Comparison of ENCODE assay signal across 16 cellular contexts in genomic region chr3:40053663-40054062, GRCh38.
DNase-seq lines count a peak whose midpoint lies in the region; ATAC-seq and TF ChIP-seq lines count a peak whose summit lies in the region.
"Had no signal": no experiment of that assay in that cellular context is flagged by ENCODE, and none has a peak within 500 bp of the region (broad histone marks: within the 10 kb centered on the region; RNA-seq: fewer than 3 reads in every experiment).

No MANE protein-coding gene starts in this region.

- H3K79me2 ChIP-seq in H9 (ENCODE audit: insufficient read depth, low read length) = no peaks in the 10 kb centered on the region

- no peak overlapping the region for H3T11ph ChIP-seq in H9 (ENCODE audit: low read length)

- no peak overlapping the region for H3K4me2 ChIP-seq in H9 (ENCODE audit: insufficient read depth, insufficient read length, low read length)

- H3K18ac ChIP-seq in H9 (ENCODE audit: insufficient read length, low read depth, low read length) = no peak overlapping the region

- H2BK15ac ChIP-seq in H9 (ENCODE audit: low read depth, low read length) = no peak overlapping the region

- H3K4me1 Mint-ChIP-seq in H9 (0 out of 4 replicates have a peak, but pooled peaks cover 0 to 3% of the 10 kb centered on the region in 2 experiments), chondrocyte (ENCODE audit: low read depth) (peaks cover 40% of the 10 kb centered on the region)
- no peaks in the 10 kb centered on the region for H3K4me1 Mint-ChIP-seq in CD8-positive, alpha-beta T cell (ENCODE audit: low read depth)

- H3K27me3 Mint-ChIP-seq in H9 (ENCODE audit: low read depth) (no peaks in the 10 kb centered on the region), chondrocyte (ENCODE audit: low read depth) (no peaks in the 10 kb centered on the region)
- H3K27me3 Mint-ChIP-seq in CD8-positive, alpha-beta T cell (ENCODE audit: low read depth) = no peaks in the 10 kb centered on the region

- H3K4ac ChIP-seq in H9 (ENCODE audit: low read depth, low read length) = no peak overlapping the region

- H2BK12ac ChIP-seq in H9 (ENCODE audit: insufficient read length, low read depth, low read length) = no peak overlapping the region

- no peak overlapping the region for H3K27ac Mint-ChIP-seq in H9
- peak overlapping the region; percentile 49 for H3K27ac Mint-ChIP-seq in chondrocyte (ENCODE audit: unreplicated experiment)
- no peak overlapping the region for H3K27ac Mint-ChIP-seq in CD8-positive, alpha-beta T cell
- H3K27ac Mint-ChIP-seq: CD4-positive, alpha-beta T cell had no signal

- WGBS in H9 (ENCODE audit: extremely low coverage, insufficient read length, low lambda C conversion rate) = no CpG with 5 or more reads among the region's 1 CpG

- H4K5ac ChIP-seq in H9 (ENCODE audit: insufficient read length, low read depth, low read length) = no peak overlapping the region

- H3K27ac ChIP-seq in H9 (ENCODE audit: insufficient read length, low read depth, low read length) (no peak overlapping the region), lower lobe of right lung (no peak overlapping the region), tibial artery (peak overlapping the region; percentile 67 to 69)
- H3K27ac ChIP-seq in CD8-positive, alpha-beta T cell (ENCODE audit: low read depth, low read length) = no peak overlapping the region
- H3K27ac ChIP-seq: C4-2B, HL-60 had no signal

- H2BK5ac ChIP-seq in H9 (ENCODE audit: insufficient read length, low read length) = no peak overlapping the region

- POLR2A ChIA-PET in CD8-positive, alpha-beta T cell (lab: Charles Lee) = no interaction called here

- H3K4me3 ChIP-seq in lower lobe of right lung (no peak overlapping the region), tibial artery (no peak overlapping the region)
- no peak overlapping the region for H3K4me3 ChIP-seq in CD8-positive, alpha-beta T cell (ENCODE audit: low read depth, low read length)

- H3K9me3 Mint-ChIP-seq in H9 (peaks cover 6 to 17% of the 10 kb centered on the region in 2 experiments; a peak in 4 of 5 replicates), chondrocyte (ENCODE audit: low read depth) (peaks cover 20% of the 10 kb centered on the region)
- peaks cover 5% of the 10 kb centered on the region for H3K9me3 Mint-ChIP-seq in CD8-positive, alpha-beta T cell
- H3K9me3 Mint-ChIP-seq: CD4-positive, alpha-beta T cell had no signal

- H3K23ac ChIP-seq in H9 (ENCODE audit: insufficient read length, low read depth, low read length) = no peak overlapping the region

- DNase-seq in H9 (no peak), chondrocyte (ENCODE audit: low spot score) (no peak), lower lobe of right lung (no peak), tibial artery (no peak), hypothalamus (lab: John Stamatoyannopoulos, UW) (no peak), left colon (no peak)
- DNase-seq in CD8-positive, alpha-beta T cell = no peak
- DNase-seq: ACHN; AML-193; CD4-positive, alpha-beta T cell; DMS153; DMS79; GF-D8; HCEC 1CT had no signal

- no peaks in the 10 kb centered on the region for H3K36me3 ChIP-seq in lower lobe of right lung
- no peaks in the 10 kb centered on the region for H3K36me3 ChIP-seq in tibial artery
- H3K36me3 ChIP-seq in CD8-positive, alpha-beta T cell (ENCODE audit: insufficient read depth, low read length) = no peaks in the 10 kb centered on the region

- intact Hi-C loops in lower lobe of right lung (cut with DNase I) (no loop called here), tibial artery (cut with DNase I; ENCODE audit: low total_unique reads) (no loop called here), left colon (cut with DNase I, micrococcal nuclease) (no loop called here)
- intact Hi-C loops in CD8-positive, alpha-beta T cell (cut with DNase I, micrococcal nuclease) = no loop called here

- H4K91ac ChIP-seq in H9 (ENCODE audit: insufficient read length, low read depth, low read length) = peak overlapping the region; percentile 35

- no peak overlapping the region for H2BK20ac ChIP-seq in H9 (ENCODE audit: low read depth, low read length, poor library complexity, severe bottlenecking)

- no peak for TF ChIP-seq CTCF in H9 (conservative IDR thresholded peaks at IDR 0.05)
- TF ChIP-seq CTCF in chondrocyte (IDR thresholded peaks at IDR 0.05) = no peak
- TF ChIP-seq CTCF in lower lobe of right lung (IDR thresholded peaks at IDR 0.05) = no peak
- no peak for TF ChIP-seq CTCF in tibial artery (IDR thresholded peaks at IDR 0.05)
- no peak for TF ChIP-seq CTCF in CD8-positive, alpha-beta T cell (IDR thresholded peaks at IDR 0.05)

- H3K27me3 ChIP-seq in H9 (ENCODE audit: insufficient read depth, low read length) (no peaks in the 10 kb centered on the region), lower lobe of right lung (ENCODE audit: low read depth) (no peaks in the 10 kb centered on the region), tibial artery (no peaks in the 10 kb centered on the region)
- H3K27me3 ChIP-seq in CD8-positive, alpha-beta T cell (ENCODE audit: insufficient read depth, low read length) = no peaks in the 10 kb centered on the region

- H3K14ac ChIP-seq in H9 (ENCODE audit: insufficient read depth, low read length) = no peak overlapping the region

- H3K36me3 Mint-ChIP-seq in H9 (ENCODE audit: insufficient read depth in 1 of 3, low read depth in 3 of 3) (peaks cover 0 to 9% (median 1%) of the 10 kb centered on the region in 3 experiments; a peak in 3 of 7 replicates), chondrocyte (ENCODE audit: low read depth) (peaks cover 5% of the 10 kb centered on the region)
- no peaks in the 10 kb centered on the region for H3K36me3 Mint-ChIP-seq in CD8-positive, alpha-beta T cell

- no peak overlapping the region for H2AK5ac ChIP-seq in H9 (ENCODE audit: insufficient read length, low read length)

- H3K23me2 ChIP-seq in H9 (ENCODE audit: insufficient read length, low read depth, low read length, poor library complexity, severe bottlenecking) = no peaks in the 10 kb centered on the region

- no peaks in the 10 kb centered on the region for H3K9me3 ChIP-seq in H9 (ENCODE audit: control insufficient read depth, low read depth, low read length)
- H3K9me3 ChIP-seq in lower lobe of right lung = no peaks in the 10 kb centered on the region
- peaks cover 0 to 9% (median 9%) of the 10 kb centered on the region in 3 donors for H3K9me3 ChIP-seq in tibial artery
- no peaks in the 10 kb centered on the region for H3K9me3 ChIP-seq in CD8-positive, alpha-beta T cell (ENCODE audit: low read length)

- no peak overlapping the region for H3K56ac ChIP-seq in H9 (ENCODE audit: insufficient read length, low read depth, low read length)

- no peak overlapping the region for H2BK120ac ChIP-seq in H9 (ENCODE audit: low read depth, low read length, poor library complexity, severe bottlenecking)

- no peak overlapping the region for H2AFZ ChIP-seq in H9 (ENCODE audit: low read length)

- no peaks in the 10 kb centered on the region for H4K20me1 ChIP-seq in H9 (ENCODE audit: control insufficient read depth, insufficient read depth, insufficient read length)

- H4K8ac ChIP-seq in H9 (replicated peaks; ENCODE audit: insufficient read length, low read depth, low read length) = no peak overlapping the region

- no peaks in the 10 kb centered on the region for H3K79me1 ChIP-seq in H9 (ENCODE audit: insufficient read depth, low read depth, low read length, poor library complexity, severe bottlenecking)

- no peak overlapping the region for H3K9ac ChIP-seq in H9 (ENCODE audit: extremely low read depth, insufficient read length, low read length)

- H3K4me1 ChIP-seq in H9 (ENCODE audit: insufficient read depth, low read length) = no peaks in the 10 kb centered on the region
- no peaks in the 10 kb centered on the region for H3K4me1 ChIP-seq in lower lobe of right lung
- H3K4me1 ChIP-seq in tibial artery = peaks cover 0 to 46% (median 10%) of the 10 kb centered on the region in 4 donors
- H3K4me1 ChIP-seq in CD8-positive, alpha-beta T cell (ENCODE audit: insufficient read depth, low read length) = no peaks in the 10 kb centered on the region

- CTCF ChIA-PET in CD8-positive, alpha-beta T cell (lab: Charles Lee) = no interaction called here

- peak; percentile 23 to 56 for ATAC-seq in lower lobe of right lung
- ATAC-seq in left colon = no peak
- ATAC-seq in CD8-positive, alpha-beta T cell = no peak

- H3K4me3 Mint-ChIP-seq in H9 (no peak overlapping the region), chondrocyte (ENCODE audit: unreplicated experiment) (no peak overlapping the region)
- no peak overlapping the region for H3K4me3 Mint-ChIP-seq in CD8-positive, alpha-beta T cell
- H3K4me3 Mint-ChIP-seq: CD4-positive, alpha-beta T cell had no signal

Comparison
In these comparisons a context has a peak if more than half of its experiments do, and no peak if none do; other contexts are left out.
1. H3K27ac ChIP-seq: peak in tibial artery (2 of 2); none in H9 (single experiment), lower lobe of right lung (single experiment) and CD8-positive, alpha-beta T cell (single experiment).
2. ATAC-seq: peak in lower lobe of right lung (2 of 2); none in left colon (single experiment) and CD8-positive, alpha-beta T cell (single experiment).